24 cellular contexts compared by ENCODE assay signal in the genomic region with DNA sequence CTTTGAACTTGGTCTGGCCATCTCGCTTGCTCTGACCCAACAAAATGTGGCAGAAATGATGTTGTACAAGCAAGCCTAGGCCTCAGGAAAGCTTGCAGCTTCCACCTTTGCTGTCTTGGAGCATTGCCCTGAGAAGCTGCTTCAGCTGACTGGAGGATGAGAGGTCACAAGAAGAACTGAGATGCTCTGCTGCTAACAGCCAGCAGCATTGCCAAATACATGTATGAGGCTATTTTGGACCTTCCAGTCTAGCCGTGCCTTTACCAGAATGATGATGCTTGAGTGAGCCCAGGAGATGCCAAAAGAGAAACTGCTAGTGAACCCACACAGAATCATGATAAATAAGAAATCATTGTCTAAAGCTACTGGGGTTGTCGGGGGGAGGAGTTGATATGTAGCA. TPM values are rescaled to one million over a fixed set of nuclear protein-coding genes. Genes with fewer than 3 reads are reported as not detected.
A peak's percentile ranks its signal among the peaks of the same experiment; 100 is the strongest.
DNase-seq lines count a peak whose midpoint lies in the region; ATAC-seq and TF ChIP-seq lines count a peak whose summit lies in the region.
"Had no signal": no experiment of that assay in that cellular context is flagged by ENCODE, and none has a peak within 500 bp of the region (broad histone marks: within the 10 kb centered on the region; RNA-seq: fewer than 3 reads in every experiment).

No MANE protein-coding gene starts in this region.

- H3K4me2 ChIP-seq in MM.1S (ENCODE audit: low read depth, low read length), result no peak overlapping the region

- DNase-seq in heart left ventricle (no peak), left ventricle myocardium inferior (no peak), epithelial cell of proximal tubule (ENCODE audit: low read depth) (peak; percentile 86), left lung (no peak), MM.1S (no peak)
- no peak for DNase-seq in T-helper 2 cell treated with Interferon-gamma antibody and Interleukin-4, amounts not matched to agents 5 μg/mL and 100 μg/mL, for 36 hours (ENCODE audit: low spot score)
- DNase-seq: activated CD4-positive, alpha-beta T cell treated with anti-CD3 and anti-CD28 coated beads, Interleukin-2, amount 50 U/mL, for 4 hours; activated T-cell treated with anti-CD3 and anti-CD28 coated beads, Interleukin-2, amount 50 U/mL, for 24 hours; CD8-positive, alpha-beta T cell; effector memory CD4-positive, alpha-beta T cell; gastrocnemius medialis; Kasumi-1; lower lobe of right lung; NCI-H345; psoas muscle; RPMI8226; SW 1271; upper lobe of right lung had no signal

- no peaks in the 10 kb centered on the region for H3K79me2 ChIP-seq in MM.1S (ENCODE audit: low read length)

- peaks cover 2% of the 10 kb centered on the region for H3K4me1 Mint-ChIP-seq in T-helper 2 cell treated with Interferon-gamma antibody and Interleukin-4, amounts not matched to agents 5 μg/mL and 100 μg/mL, for 36 hours (ENCODE audit: low read depth)
- H3K4me1 Mint-ChIP-seq: activated naive CD4-positive, alpha-beta T cell treated with anti-CD3 and anti-CD28 coated beads, Interleukin-2, amount 50 U/mL, for 24 hours had no signal

- 56 to 85% (median 79%) methylated on average over 3 of the region's 3 CpGs for WGBS in heart left ventricle, 4 donors

- TF ChIP-seq CTCF in heart left ventricle (IDR thresholded peaks at IDR 0.05) (no peak), left ventricle myocardium inferior (IDR thresholded peaks at IDR 0.05; ENCODE audit: borderline replicate concordance) (no peak), epithelial cell of proximal tubule (conservative IDR thresholded peaks at IDR 0.05; ENCODE audit: low read depth, low read length) (no peak), left lung (IDR thresholded peaks at IDR 0.05) (no peak), MM.1S (IDR thresholded peaks at IDR 0.05; ENCODE audit: low read length) (no peak)

- H3K36me3 Mint-ChIP-seq in T-helper 2 cell treated with Interferon-gamma antibody and Interleukin-4, amounts not matched to agents 5 μg/mL and 100 μg/mL, for 36 hours (ENCODE audit: low read depth), result no peaks in the 10 kb centered on the region
- H3K36me3 Mint-ChIP-seq: activated naive CD4-positive, alpha-beta T cell treated with anti-CD3 and anti-CD28 coated beads, Interleukin-2, amount 50 U/mL, for 24 hours; CD8-positive, alpha-beta T cell; stimulated activated memory B cell treated with anti-CD40 and anti-IgM and Interleukin-4, amounts not matched to agents 10 μg/mL and 1 μg/mL and 100 μg/mL, for 72 hours had no signal

- no peak overlapping the region for H2AFZ ChIP-seq in MM.1S (ENCODE audit: low read length)

- no peaks in the 10 kb centered on the region for H3K9me2 ChIP-seq in MM.1S (replicated peaks; ENCODE audit: insufficient read depth, low read length)

- no peak for TF ChIP-seq POLR2A in heart left ventricle (IDR thresholded peaks at IDR 0.05)

- H4K20me1 ChIP-seq in MM.1S (ENCODE audit: insufficient read depth, low read length), result no peaks in the 10 kb centered on the region

- no peaks in the 10 kb centered on the region for H3K9me3 Mint-ChIP-seq in T-helper 2 cell treated with Interferon-gamma antibody and Interleukin-4, amounts not matched to agents 5 μg/mL and 100 μg/mL, for 36 hours
- H3K9me3 Mint-ChIP-seq: activated naive CD4-positive, alpha-beta T cell treated with anti-CD3 and anti-CD28 coated beads, Interleukin-2, amount 50 U/mL, for 24 hours; activated T-cell treated with anti-CD3 and anti-CD28 coated beads, Interleukin-2, amount 50 U/mL, for 24 hours; CD8-positive, alpha-beta T cell; nephron; stimulated activated memory B cell treated with anti-CD40 and anti-IgM and Interleukin-4, amounts not matched to agents 10 μg/mL and 1 μg/mL and 100 μg/mL, for 72 hours had no signal

- H3K27ac ChIP-seq in heart left ventricle (no peak overlapping the region), left ventricle myocardium inferior (replicated peaks) (no peak overlapping the region), left lung (no peak overlapping the region), MM.1S (ENCODE audit: low read length) (no peak overlapping the region)
- H3K27ac ChIP-seq: cardiac muscle cell, gastrocnemius medialis, lower lobe of right lung, psoas muscle, upper lobe of right lung had no signal

- H3F3A ChIP-seq in MM.1S (ENCODE audit: insufficient read depth, low read length), result no peaks in the 10 kb centered on the region

- ATAC-seq in heart left ventricle (peak in 3 of 4 donors; percentile 28 to 76 (median 55)), left lung (peak; percentile 10), HG03135 (IDR thresholded peaks at IDR 0.05; ENCODE audit: unreplicated experiment) (no peak), GM19023 (IDR thresholded peaks at IDR 0.05; ENCODE audit: unreplicated experiment) (no peak)
- ATAC-seq: CD8-positive, alpha-beta T cell; gastrocnemius medialis; lower lobe of right lung; stimulated activated memory B cell treated with anti-CD40 and anti-IgM and Interleukin-4, amounts not matched to agents 10 μg/mL and 1 μg/mL and 100 μg/mL, for 72 hours; upper lobe of right lung had no signal

- intact Hi-C loops in heart left ventricle (cut with DNase I) (no loop called here), left ventricle myocardium inferior (cut with micrococcal nuclease) (no loop called here), left lung (cut with DNase I) (no loop called here)

- no peak overlapping the region for H3K27ac Mint-ChIP-seq in T-helper 2 cell treated with Interferon-gamma antibody and Interleukin-4, amounts not matched to agents 5 μg/mL and 100 μg/mL, for 36 hours
- H3K27ac Mint-ChIP-seq: activated naive CD4-positive, alpha-beta T cell treated with anti-CD3 and anti-CD28 coated beads, Interleukin-2, amount 50 U/mL, for 24 hours; activated T-cell treated with anti-CD3 and anti-CD28 coated beads, Interleukin-2, amount 50 U/mL, for 24 hours; CD8-positive, alpha-beta T cell; stimulated activated memory B cell treated with anti-CD40 and anti-IgM and Interleukin-4, amounts not matched to agents 10 μg/mL and 1 μg/mL and 100 μg/mL, for 72 hours had no signal

- H3K4me1 ChIP-seq in heart left ventricle (peaks cover 0 to 20% (median 2%) of the 10 kb centered on the region in 12 donors), left ventricle myocardium inferior (peaks cover 13% of the 10 kb centered on the region), left lung (peaks cover 5 to 21% of the 10 kb centered on the region in 2 donors), MM.1S (ENCODE audit: low read length) (no peaks in the 10 kb centered on the region)
- H3K4me1 ChIP-seq: gastrocnemius medialis had no signal

- H3K27me3 ChIP-seq in heart left ventricle (no peaks in the 10 kb centered on the region), left ventricle myocardium inferior (ENCODE audit: low read depth) (no peaks in the 10 kb centered on the region), left lung (no peaks in the 10 kb centered on the region), MM.1S (replicated peaks; ENCODE audit: insufficient read depth, low read length) (no peaks in the 10 kb centered on the region)
- H3K27me3 ChIP-seq: cardiac muscle cell, gastrocnemius medialis, upper lobe of right lung had no signal

- H3K9me3 ChIP-seq in heart left ventricle (no peaks in the 10 kb centered on the region), left ventricle myocardium inferior (replicated peaks) (no peaks in the 10 kb centered on the region), left lung (no peaks in the 10 kb centered on the region), MM.1S (replicated peaks; ENCODE audit: insufficient read depth, low read length) (no peaks in the 10 kb centered on the region)
- H3K9me3 ChIP-seq: gastrocnemius medialis, lower lobe of right lung, psoas muscle, upper lobe of right lung had no signal

- H3K9ac ChIP-seq in MM.1S (ENCODE audit: low read length), result no peak overlapping the region

- H3K4me3 Mint-ChIP-seq in T-helper 2 cell treated with Interferon-gamma antibody and Interleukin-4, amounts not matched to agents 5 μg/mL and 100 μg/mL, for 36 hours, result no peak overlapping the region
- H3K4me3 Mint-ChIP-seq: activated naive CD4-positive, alpha-beta T cell treated with anti-CD3 and anti-CD28 coated beads, Interleukin-2, amount 50 U/mL, for 24 hours; activated T-cell treated with anti-CD3 and anti-CD28 coated beads, Interleukin-2, amount 50 U/mL, for 24 hours; CD8-positive, alpha-beta T cell; nephron; stimulated activated memory B cell treated with anti-CD40 and anti-IgM and Interleukin-4, amounts not matched to agents 10 μg/mL and 1 μg/mL and 100 μg/mL, for 72 hours had no signal

- H3K27me3 Mint-ChIP-seq in T-helper 2 cell treated with Interferon-gamma antibody and Interleukin-4, amounts not matched to agents 5 μg/mL and 100 μg/mL, for 36 hours (ENCODE audit: low read depth), result peaks cover 11% of the 10 kb centered on the region
- H3K27me3 Mint-ChIP-seq: activated naive CD4-positive, alpha-beta T cell treated with anti-CD3 and anti-CD28 coated beads, Interleukin-2, amount 50 U/mL, for 24 hours; stimulated activated memory B cell treated with anti-CD40 and anti-IgM and Interleukin-4, amounts not matched to agents 10 μg/mL and 1 μg/mL and 100 μg/mL, for 72 hours had no signal

- H3K4me3 ChIP-seq in heart left ventricle, result no peak overlapping the region
- no peak overlapping the region for H3K4me3 ChIP-seq in left ventricle myocardium inferior
- H3K4me3 ChIP-seq in epithelial cell of proximal tubule (ENCODE audit: low read depth, low read length), result no peak overlapping the region
- H3K4me3 ChIP-seq in left lung, result no peak overlapping the region
- H3K4me3 ChIP-seq in MM.1S (ENCODE audit: low read length), result no peak overlapping the region
- H3K4me3 ChIP-seq: cardiac muscle cell, gastrocnemius medialis, lower lobe of right lung, psoas muscle, upper lobe of right lung had no signal

- H3K36me3 ChIP-seq in heart left ventricle (no peaks in the 10 kb centered on the region), left ventricle myocardium inferior (no peaks in the 10 kb centered on the region), left lung (no peaks in the 10 kb centered on the region), MM.1S (replicated peaks; ENCODE audit: insufficient read depth, low read length) (no peaks in the 10 kb centered on the region)
- H3K36me3 ChIP-seq: cardiac muscle cell, gastrocnemius medialis, lower lobe of right lung, upper lobe of right lung had no signal

RNA-seq across cellular contexts. Expression of a gene that starts 13.2 kb away (rescaled TPM):
- total RNA-seq in heart left ventricle (100 to 1,000 TPM; 133 to 358 (median 235) TPM), left ventricle myocardium inferior (178 TPM), epithelial cell of proximal tubule (98.8 and 135 TPM in 2 replicates), left lung (100 to 1,000 TPM in 1 of 2 donors, 10 to 100 TPM in 1; 90.0 to 175 TPM)
- polyA plus RNA-seq in heart left ventricle, result 100 to 1,000 TPM in 1 of 2 donors, 10 to 100 TPM in 1; 22.5 to 107 TPM

Comparison
In these comparisons a context has a peak if more than half of its experiments do, and no peak if none do; other contexts are left out.
1. ATAC-seq: peak in heart left ventricle (3 of 4) and left lung (single experiment); none in HG03135 (single experiment) and GM19023 (single experiment).